ENCODE assay signal across 8 cellular contexts in the genomic region with DNA sequence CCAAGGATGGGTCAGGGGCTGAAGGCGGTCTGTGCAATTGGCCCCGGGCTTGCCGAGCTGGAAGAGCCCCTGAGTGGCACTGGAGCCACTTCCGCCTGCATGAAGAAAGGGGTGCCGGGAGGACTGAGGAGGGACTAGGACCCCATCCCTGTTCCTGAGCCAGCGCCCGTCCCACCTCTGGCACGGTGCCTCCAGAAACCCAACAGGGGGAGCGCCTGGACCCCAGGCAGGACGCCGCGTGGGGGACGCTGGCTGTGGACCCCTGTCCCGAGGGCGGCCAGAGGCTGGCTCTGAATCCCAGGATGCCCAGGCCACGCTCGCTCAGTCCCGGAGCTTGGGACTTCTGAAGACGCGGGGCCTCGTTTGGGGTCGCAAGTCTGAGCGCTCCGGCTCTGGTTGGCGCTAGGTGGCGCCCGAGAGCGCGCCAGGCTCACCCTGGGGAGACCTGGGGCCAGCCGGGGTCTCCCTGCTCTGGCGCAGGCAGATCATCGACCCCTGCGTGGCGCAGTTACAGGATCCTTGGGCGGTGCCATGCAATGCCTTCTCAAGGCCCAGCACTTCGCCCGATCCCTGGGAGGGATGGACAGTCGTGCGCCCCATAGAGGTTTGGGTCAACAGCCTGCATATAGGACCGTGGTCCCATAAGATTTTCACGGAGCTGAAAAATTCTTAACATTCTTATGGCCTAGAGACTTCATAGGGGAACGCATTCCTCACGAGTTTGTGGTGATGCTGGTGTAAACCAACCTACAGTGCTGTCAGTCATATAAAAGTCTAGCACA. TPM values are rescaled to one million over a fixed set of nuclear protein-coding genes. Genes with fewer than 3 reads are reported as not detected.
A peak's percentile ranks its signal among the peaks of the same experiment; 100 is the strongest.
DNase-seq lines count a peak whose midpoint lies in the region; ATAC-seq and TF ChIP-seq lines count a peak whose summit lies in the region.

No MANE protein-coding gene starts in this region.

- H3K4me3 ChIP-seq in GM23248: peak overlapping the region; percentile 73
- H3K4me3 ChIP-seq in gastroesophageal sphincter: peak overlapping the region; percentile 29 to 54
- H3K4me3 ChIP-seq in trophoblast cell (ENCODE audit: low read depth, low read length): no peak overlapping the region
- peak overlapping the region; percentile 56 for H3K4me3 ChIP-seq in upper lobe of right lung

- H3K9me3 ChIP-seq in GM23248 (ENCODE audit: low read depth) (no peaks in the 10 kb centered on the region), gastroesophageal sphincter (no peaks in the 10 kb centered on the region), trophoblast cell (ENCODE audit: insufficient read depth, low read depth, low read length) (peaks cover 5% of the 10 kb centered on the region), upper lobe of right lung (no peaks in the 10 kb centered on the region)

- TF ChIP-seq POLR2A in gastroesophageal sphincter (IDR thresholded peaks at IDR 0.05): no peak

- H3K9ac ChIP-seq in GM23248 (peak overlapping the region; percentile 62), trophoblast cell (ENCODE audit: low read length) (no peak overlapping the region)

- H3K27ac ChIP-seq in GM23248: no peak overlapping the region
- H3K27ac ChIP-seq in gastroesophageal sphincter: peak overlapping the region in 1 of 4 donors; percentile 45
- H3K27ac ChIP-seq in trophoblast cell (ENCODE audit: low read depth, low read length): no peak overlapping the region
- no peak overlapping the region for H3K27ac ChIP-seq in upper lobe of right lung

- peak overlapping the region; percentile 6 for H4K12ac ChIP-seq in trophoblast cell (ENCODE audit: low read depth, low read length)

- H3K79me1 ChIP-seq in trophoblast cell (ENCODE audit: low read length): peaks cover 2% of the 10 kb centered on the region

- no peak overlapping the region for H4K91ac ChIP-seq in trophoblast cell (ENCODE audit: low read depth, low read length)

- peak overlapping the region; percentile 35 for H2BK120ac ChIP-seq in trophoblast cell (ENCODE audit: insufficient read depth, low read length, poor library complexity)

- H3K36me3 ChIP-seq in GM23248 (ENCODE audit: low read depth) (no peaks in the 10 kb centered on the region), gastroesophageal sphincter (no peaks in the 10 kb centered on the region), trophoblast cell (ENCODE audit: control insufficient read depth in 1 of 2, insufficient read depth in 2 of 2, low read length in 2 of 2) (no peaks in the 10 kb centered on the region), upper lobe of right lung (no peaks in the 10 kb centered on the region)

- H3K4ac ChIP-seq in trophoblast cell (ENCODE audit: low read depth, low read length): no peak overlapping the region

- no peak overlapping the region for H3K23ac ChIP-seq in trophoblast cell (ENCODE audit: low read length)

- H2AFZ ChIP-seq in GM23248 (peak overlapping the region; percentile 95), trophoblast cell (ENCODE audit: insufficient read depth, low read length, poor library complexity) (peak overlapping the region; percentile 48)

- H3K9me2 ChIP-seq in GM23248 (ENCODE audit: insufficient read depth): no peaks in the 10 kb centered on the region

- no peak overlapping the region for H2AK5ac ChIP-seq in trophoblast cell (ENCODE audit: low read length)

- ATAC-seq in gastroesophageal sphincter: peak; percentile 79
- ATAC-seq in upper lobe of right lung: peak; percentile 93
- ATAC-seq in GM21360 (IDR thresholded peaks at IDR 0.05; ENCODE audit: unreplicated experiment): no peak

- peak overlapping the region; percentile 25 for H4K8ac ChIP-seq in trophoblast cell (ENCODE audit: low read depth, low read length)

- H3K79me2 ChIP-seq in GM23248 (ENCODE audit: insufficient read depth): no peaks in the 10 kb centered on the region
- H3K79me2 ChIP-seq in trophoblast cell (ENCODE audit: control insufficient read depth, insufficient read depth, low read length, poor library complexity): no peaks in the 10 kb centered on the region

- TF ChIP-seq EP300 in gastroesophageal sphincter (IDR thresholded peaks at IDR 0.05): no peak

- peak overlapping the region; percentile 33 for H2BK12ac ChIP-seq in trophoblast cell (ENCODE audit: low read length)

- H3K27me3 ChIP-seq in GM23248 (replicated peaks; ENCODE audit: insufficient read depth): no peaks in the 10 kb centered on the region
- no peaks in the 10 kb centered on the region for H3K27me3 ChIP-seq in gastroesophageal sphincter
- H3K27me3 ChIP-seq in trophoblast cell (ENCODE audit: insufficient read depth, low read length): no peaks in the 10 kb centered on the region
- no peaks in the 10 kb centered on the region for H3K27me3 ChIP-seq in upper lobe of right lung

- no peaks in the 10 kb centered on the region for H4K20me1 ChIP-seq in GM23248 (ENCODE audit: insufficient read depth)

- intact Hi-C loops in upper lobe of right lung (cut with DNase I): no loop called here

- no peaks in the 10 kb centered on the region for H3F3A ChIP-seq in GM23248 (ENCODE audit: insufficient read depth)

- no peak overlapping the region for H2BK5ac ChIP-seq in trophoblast cell (ENCODE audit: low read depth, low read length, poor library complexity)

- DNase-seq in AG08395 (ENCODE audit: low spot score): peak; percentile 78
- peak; percentile 67 for DNase-seq in GM23248
- peak; percentile 54 for DNase-seq in RPMI8226
- peak; percentile 60 for DNase-seq in activated gamma-delta T cell treated with Interleukin-2 at 50 U/mL for 16 hours
- peak; percentile 60 to 83 for DNase-seq in trophoblast cell
- peak; percentile 83 for DNase-seq in upper lobe of right lung

- H3K4me2 ChIP-seq in GM23248 (ENCODE audit: unreplicated experiment) (peak overlapping the region; percentile 96), trophoblast cell (ENCODE audit: low read length) (peak overlapping the region; percentile 63)

- peak overlapping the region; percentile 50 for H3K14ac ChIP-seq in trophoblast cell (ENCODE audit: low read length)

- WGBS in GM23248 (ENCODE audit: low coverage in 1 of 2, low lambda C conversion rate in 2 of 2, missing lambda C conversion rate in 2 of 2), 2 experiments: 4% methylated on average over 42 to 43 of the region's 43 CpGs
- 2 to 21% methylated on average over 8 to 17 of the region's 43 CpGs for WGBS in gastroesophageal sphincter (ENCODE audit: low coverage in 1 of 2), 2 donors
- WGBS in trophoblast cell (ENCODE audit: extremely low coverage, insufficient coverage, insufficient read length): no CpG with 5 or more reads among the region's 43 CpGs

- no peak overlapping the region for H3K18ac ChIP-seq in trophoblast cell (ENCODE audit: low read length)

- TF ChIP-seq CTCF in gastroesophageal sphincter (IDR thresholded peaks at IDR 0.05) (peak; percentile 72 to 96 (median 84)), upper lobe of right lung (IDR thresholded peaks at IDR 0.05) (peak; percentile 94)

- in situ Hi-C loops in GM23248 (cut with MboI): no loop called here

- peaks cover 6% of the 10 kb centered on the region for H3K4me1 ChIP-seq in GM23248 (ENCODE audit: insufficient read depth)
- peaks cover 0 to 12% (median 4%) of the 10 kb centered on the region in 3 donors for H3K4me1 ChIP-seq in gastroesophageal sphincter
- peaks cover 5 to 10% of the 10 kb centered on the region in 2 experiments for H3K4me1 ChIP-seq in trophoblast cell (ENCODE audit: control insufficient read depth in 1 of 2, insufficient read depth in 2 of 2, low read length in 2 of 2)
- H3K4me1 ChIP-seq in upper lobe of right lung: peaks cover 13% of the 10 kb centered on the region

RNA-seq across cellular contexts. Expression of a gene that starts 58.5 kb away (rescaled TPM):
- 11.9 and 25.5 TPM in 2 replicates for total RNA-seq in GM23248 (2014; rRNA removed; shearing (Covaris generic))
- 7.8 and 11.7 TPM in 2 replicates for polyA plus RNA-seq in GM23248 (2016; fragmentation: Nextera tagmentation; extraction: Ambion mirVana)
- total RNA-seq in gastroesophageal sphincter (100 to 1,000 TPM in 1 of 4 donors, 10 to 100 TPM in 3; 45.9 to 115 (median 61.7) TPM), upper lobe of right lung (72.8 TPM)
- 31.9 and 34.3 TPM in 2 replicates for polyA plus RNA-seq in trophoblast cell (2013)
